In genomic region chr10:101781984-101782810, GRCh38 we compare ENCODE assay signal across 1 cellular context.
TF ChIP-seq lines count a peak whose summit lies in the region.

No MANE protein-coding gene starts in this region.

TF ChIP-seq in K562, 482 proteins besides CTCF, POLR2A, EP300 and RAD21:
- TF ChIP-seq RFX5 (IDR thresholded peaks at IDR 0.05; ENCODE audit: low read depth, low read length), result no peak
- no peak for TF ChIP-seq CBFA2T2 (conservative IDR thresholded peaks at IDR 0.05)
- no peak for TF ChIP-seq BRCA1 (IDR thresholded peaks at IDR 0.05)
- TF ChIP-seq BRCA1 (CRISPR knock-in tag; IDR thresholded peaks at IDR 0.05), result 0 out of 2 replicates have a peak, but pooled peaks have one; percentile 31
- TF ChIP-seq PRDM10 (IDR thresholded peaks at IDR 0.05; ENCODE audit: partially characterized antibody), result peak; percentile 40
- no peak for TF ChIP-seq ZBTB26 (CRISPR knock-in tag; IDR thresholded peaks at IDR 0.05)
- TF ChIP-seq TFAM (CRISPR knock-in tag; conservative IDR thresholded peaks at IDR 0.05), result no peak
- TF ChIP-seq CHD4 (IDR thresholded peaks at IDR 0.05; ENCODE audit: insufficient read depth, insufficient replicate concordance, low read depth, low read length, poor library complexity, severe bottlenecking), result no peak
- TF ChIP-seq ZNF143 (CRISPR knock-in tag; IDR thresholded peaks at IDR 0.05), result no peak
